Comparison of ENCODE assay signal across 25 cellular contexts in genomic region chr7:100972002-100972347, GRCh38. TPM values are rescaled to one million over a fixed set of nuclear protein-coding genes. Genes with fewer than 3 reads are reported as not detected.
"Had no signal": no experiment of that assay in that cellular context is flagged by ENCODE, and none has a peak within 500 bp of the region (broad histone marks: within the 10 kb centered on the region; RNA-seq: fewer than 3 reads in every experiment).

No MANE protein-coding gene starts in this region.

- H3K27ac Mint-ChIP-seq: natural killer cell treated with Interleukin-12 subunit alpha and Interleukin-12 subunit beta and Interleukin-15 and Interleukin-18, amount 100 ng/mL, for 72 hours; stimulated activated naive CD8-positive, alpha-beta T cell treated with anti-CD3 and anti-CD28 coated beads, Interleukin-15, amount 100 ng/mL, for 72 hours had no signal

- ATAC-seq: left ventricle myocardium superior; lower lobe of right lung; sciatic nerve; stimulated activated naive CD8-positive, alpha-beta T cell treated with anti-CD3 and anti-CD28 coated beads, Interleukin-15, amount 100 ng/mL, for 72 hours had no signal

- DNase-seq: dermis blood vessel endothelial cell; effector memory CD4-positive, alpha-beta T cell; erythroblast; esophagus squamous epithelium; foreskin melanocyte; hypothalamus; left ventricle myocardium superior; lower lobe of right lung; naive B cell; stimulated activated CD4-positive, alpha-beta T cell treated with anti-CD3 and anti-CD28 coated beads, Interleukin-2, amount 100 ng/mL, for 24 hours; stimulated activated CD4-positive, alpha-beta T cell treated with anti-CD3 and anti-CD28 coated beads, Interleukin-4, amount 100 ng/mL, for 4 hours; stimulated activated naive CD4-positive, alpha-beta T cell; stimulated activated naive CD8-positive, alpha-beta T cell treated with anti-CD3 and anti-CD28 coated beads, Interleukin-15, amount 100 ng/mL, for 72 hours; trophoblast cell had no signal

- H3K4me3 Mint-ChIP-seq: central memory CD8-positive, alpha-beta T cell; naive B cell; natural killer cell treated with Interleukin-12 subunit alpha and Interleukin-12 subunit beta and Interleukin-15 and Interleukin-18, amount 100 ng/mL, for 72 hours; neural crest cell; stimulated activated naive CD8-positive, alpha-beta T cell treated with anti-CD3 and anti-CD28 coated beads, Interleukin-15, amount 100 ng/mL, for 72 hours had no signal

- H3K9me3 Mint-ChIP-seq: central memory CD8-positive, alpha-beta T cell; natural killer cell treated with Interleukin-12 subunit alpha and Interleukin-12 subunit beta and Interleukin-15 and Interleukin-18, amount 100 ng/mL, for 72 hours; neural crest cell had no signal

- H3K36me3 Mint-ChIP-seq: natural killer cell treated with Interleukin-12 subunit alpha and Interleukin-12 subunit beta and Interleukin-15 and Interleukin-18, amount 100 ng/mL, for 72 hours had no signal

RNA-seq across cellular contexts. Expression of gene MUC12, which starts 2.6 kb away (rescaled TPM):
- total RNA-seq: chondrocyte; dermis blood vessel endothelial cell; endothelial cell of umbilical vein; left ventricle myocardium superior; natural killer cell treated with Interleukin-12 subunit alpha and Interleukin-12 subunit beta and Interleukin-15 and Interleukin-18, amount 100 ng/mL, for 72 hours; osteocyte; right atrium auricular region; sciatic nerve; suprapubic skin had no signal

RNA-seq across cellular contexts. Expression of gene MUC3A, which starts 22.6 kb away (rescaled TPM):
- total RNA-seq: chondrocyte; dermis blood vessel endothelial cell; endothelial cell of umbilical vein; natural killer cell treated with Interleukin-12 subunit alpha and Interleukin-12 subunit beta and Interleukin-15 and Interleukin-18, amount 100 ng/mL, for 72 hours; osteocyte; smooth muscle cell; suprapubic skin had no signal

RNA-seq across cellular contexts. Expression of gene MUC17, which starts 47.9 kb away (rescaled TPM):
- total RNA-seq: chondrocyte; dermis blood vessel endothelial cell; endothelial cell of umbilical vein; esophagus squamous epithelium; left ventricle myocardium superior; lower lobe of right lung; natural killer cell treated with Interleukin-12 subunit alpha and Interleukin-12 subunit beta and Interleukin-15 and Interleukin-18, amount 100 ng/mL, for 72 hours; neural crest cell; osteocyte; right atrium auricular region; sciatic nerve; ureter had no signal
